11 cellular contexts compared by ENCODE assay signal in genomic region chr17:72518810-72519597, GRCh38.
A peak's percentile ranks its signal among the peaks of the same experiment; 100 is the strongest.
DNase-seq lines count a peak whose midpoint lies in the region; ATAC-seq, FAIRE-seq and TF ChIP-seq lines count a peak whose summit lies in the region.
"Had no signal": no experiment of that assay in that cellular context is flagged by ENCODE, and none has a peak within 500 bp of the region (broad histone marks: within the 10 kb centered on the region; RNA-seq: fewer than 3 reads in every experiment).

No MANE protein-coding gene starts in this region.

- no peak for ATAC-seq in HG03378 (IDR thresholded peaks at IDR 0.05; ENCODE audit: unreplicated experiment)
- ATAC-seq: gastrocnemius medialis had no signal

- no peaks in the 10 kb centered on the region for H3K27me3 Mint-ChIP-seq in mesothelial cell of epicardium (ENCODE audit: low read depth)

- no peak for TF ChIP-seq CTCF in mesothelial cell of epicardium (IDR thresholded peaks at IDR 0.05; ENCODE audit: unreplicated experiment)

- peak overlapping the region; percentile 90 for H3K27ac Mint-ChIP-seq in mesothelial cell of epicardium

- DNase-seq in Ammon's horn (ENCODE audit: low spot score) (peak; percentile 32), NCI-H1436 treated with DMSO at 0.1 percent for 48 hours (lab: John Stamatoyannopoulos, UW) (peak; percentile 69), SHP77 treated with DMSO at 0.1 percent for 48 hours (lab: John Stamatoyannopoulos, UW) (peak; percentile 25), mesothelial cell of epicardium (ENCODE audit: low spot score in 2 of 2, unreplicated experiment in 2 of 2) (peak in 1 of 2 experiments; percentile 58), GM12892 (ENCODE audit: insufficient read length) (no peak), SK-N-DZ (ENCODE audit: low spot score) (no peak), D341Med (ENCODE audit: low spot score) (no peak)
- DNase-seq: gastrocnemius medialis; stimulated activated CD4-positive, alpha-beta T cell treated with anti-CD3 and anti-CD28 coated beads, Interleukin-2, amount 100 ng/mL, for 24 hours; T-helper 1 cell had no signal

- FAIRE-seq in GM12892 (lab: Jason Lieb, UNC): no peak

- H3K4me3 Mint-ChIP-seq in mesothelial cell of epicardium: peak overlapping the region; percentile 14

- peaks cover 60% of the 10 kb centered on the region for H3K4me1 Mint-ChIP-seq in mesothelial cell of epicardium

- H3K36me3 Mint-ChIP-seq in mesothelial cell of epicardium: no peaks in the 10 kb centered on the region

- H3K9me3 Mint-ChIP-seq in mesothelial cell of epicardium: no peaks in the 10 kb centered on the region

- no peak for TF ChIP-seq POLR2A in GM12892 (IDR thresholded peaks at IDR 0.05; ENCODE audit: low read depth, low read length)

Comparison
In these comparisons a context has a peak if more than half of its experiments do, and no peak if none do; other contexts are left out.
1. DNase-seq: peak in Ammon's horn (single experiment), NCI-H1436 treated with DMSO at 0.1 percent for 48 hours (single experiment) and SHP77 treated with DMSO at 0.1 percent for 48 hours (single experiment); none in GM12892 (single experiment), SK-N-DZ (single experiment) and D341Med (single experiment).